In genomic region chr19:41904118-41904870, GRCh38 we compare ENCODE assay signal across 1 cellular context.
A peak's percentile ranks its signal among the peaks of the same experiment; 100 is the strongest.
TF ChIP-seq lines count a peak whose summit lies in the region.

No MANE protein-coding gene starts in this region.

TF ChIP-seq in HepG2, 621 proteins besides CTCF, POLR2A, EP300 and RAD21 (continued from another document and continues in another):
- no peak for TF ChIP-seq ZNF101 (CRISPR knock-in tag; IDR thresholded peaks at IDR 0.05; ENCODE audit: borderline replicate concordance, low read depth)
- no peak for TF ChIP-seq RELA (CRISPR knock-in tag; IDR thresholded peaks at IDR 0.05)
- no peak for TF ChIP-seq ZNF790 (CRISPR knock-in tag; IDR thresholded peaks at IDR 0.05; ENCODE audit: borderline replicate concordance)
- TF ChIP-seq BATF2 (CRISPR knock-in tag; IDR thresholded peaks at IDR 0.05), result no peak
- TF ChIP-seq ZNF747 (CRISPR knock-in tag; IDR thresholded peaks at IDR 0.05; ENCODE audit: borderline replicate concordance), result no peak
- no peak for TF ChIP-seq ZNF234 (CRISPR knock-in tag; conservative IDR thresholded peaks at IDR 0.05)
- no peak for TF ChIP-seq ASH2L (IDR thresholded peaks at IDR 0.05; ENCODE audit: insufficient read length, low read depth, low read length)
- TF ChIP-seq HCFC1 (IDR thresholded peaks at IDR 0.05; ENCODE audit: low read depth, low read length), result no peak
- TF ChIP-seq, protein P1, sequence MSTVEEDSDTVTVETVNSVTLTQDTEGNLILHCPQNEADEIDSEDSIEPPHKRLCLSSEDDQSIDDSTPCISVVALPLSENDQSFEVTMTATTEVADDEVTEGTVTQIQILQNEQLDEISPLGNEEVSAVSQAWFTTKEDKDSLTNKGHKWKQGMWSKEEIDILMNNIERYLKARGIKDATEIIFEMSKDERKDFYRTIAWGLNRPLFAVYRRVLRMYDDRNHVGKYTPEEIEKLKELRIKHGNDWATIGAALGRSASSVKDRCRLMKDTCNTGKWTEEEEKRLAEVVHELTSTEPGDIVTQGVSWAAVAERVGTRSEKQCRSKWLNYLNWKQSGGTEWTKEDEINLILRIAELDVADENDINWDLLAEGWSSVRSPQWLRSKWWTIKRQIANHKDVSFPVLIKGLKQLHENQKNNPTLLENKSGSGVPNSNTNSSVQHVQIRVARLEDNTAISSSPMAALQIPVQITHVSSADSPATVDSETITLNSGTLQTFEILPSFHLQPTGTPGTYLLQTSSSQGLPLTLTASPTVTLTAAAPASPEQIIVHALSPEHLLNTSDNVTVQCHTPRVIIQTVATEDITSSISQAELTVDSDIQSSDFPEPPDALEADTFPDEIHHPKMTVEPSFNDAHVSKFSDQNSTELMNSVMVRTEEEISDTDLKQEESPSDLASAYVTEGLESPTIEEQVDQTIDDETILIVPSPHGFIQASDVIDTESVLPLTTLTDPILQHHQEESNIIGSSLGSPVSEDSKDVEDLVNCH (CRISPR knock-in tag; IDR thresholded peaks at IDR 0.05), result no peak
- no peak for TF ChIP-seq SCMH1 (CRISPR knock-in tag; IDR thresholded peaks at IDR 0.05; ENCODE audit: borderline replicate concordance)
- TF ChIP-seq, protein P2, sequence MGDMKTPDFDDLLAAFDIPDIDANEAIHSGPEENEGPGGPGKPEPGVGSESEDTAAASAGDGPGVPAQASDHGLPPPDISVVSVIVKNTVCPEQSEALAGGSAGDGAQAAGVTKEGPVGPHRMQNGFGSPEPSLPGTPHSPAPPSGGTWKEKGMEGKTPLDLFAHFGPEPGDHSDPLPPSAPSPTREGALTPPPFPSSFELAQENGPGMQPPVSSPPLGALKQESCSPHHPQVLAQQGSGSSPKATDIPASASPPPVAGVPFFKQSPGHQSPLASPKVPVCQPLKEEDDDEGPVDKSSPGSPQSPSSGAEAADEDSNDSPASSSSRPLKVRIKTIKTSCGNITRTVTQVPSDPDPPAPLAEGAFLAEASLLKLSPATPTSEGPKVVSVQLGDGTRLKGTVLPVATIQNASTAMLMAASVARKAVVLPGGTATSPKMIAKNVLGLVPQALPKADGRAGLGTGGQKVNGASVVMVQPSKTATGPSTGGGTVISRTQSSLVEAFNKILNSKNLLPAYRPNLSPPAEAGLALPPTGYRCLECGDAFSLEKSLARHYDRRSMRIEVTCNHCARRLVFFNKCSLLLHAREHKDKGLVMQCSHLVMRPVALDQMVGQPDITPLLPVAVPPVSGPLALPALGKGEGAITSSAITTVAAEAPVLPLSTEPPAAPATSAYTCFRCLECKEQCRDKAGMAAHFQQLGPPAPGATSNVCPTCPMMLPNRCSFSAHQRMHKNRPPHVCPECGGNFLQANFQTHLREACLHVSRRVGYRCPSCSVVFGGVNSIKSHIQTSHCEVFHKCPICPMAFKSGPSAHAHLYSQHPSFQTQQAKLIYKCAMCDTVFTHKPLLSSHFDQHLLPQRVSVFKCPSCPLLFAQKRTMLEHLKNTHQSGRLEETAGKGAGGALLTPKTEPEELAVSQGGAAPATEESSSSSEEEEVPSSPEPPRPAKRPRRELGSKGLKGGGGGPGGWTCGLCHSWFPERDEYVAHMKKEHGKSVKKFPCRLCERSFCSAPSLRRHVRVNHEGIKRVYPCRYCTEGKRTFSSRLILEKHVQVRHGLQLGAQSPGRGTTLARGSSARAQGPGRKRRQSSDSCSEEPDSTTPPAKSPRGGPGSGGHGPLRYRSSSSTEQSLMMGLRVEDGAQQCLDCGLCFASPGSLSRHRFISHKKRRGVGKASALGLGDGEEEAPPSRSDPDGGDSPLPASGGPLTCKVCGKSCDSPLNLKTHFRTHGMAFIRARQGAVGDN (CRISPR knock-in tag; IDR thresholded peaks at IDR 0.05), result peak; percentile 63
- TF ChIP-seq KAT2B (IDR thresholded peaks at IDR 0.05; ENCODE audit: borderline replicate concordance, low read depth, low read length), result no peak
- TF ChIP-seq KLF6 (CRISPR knock-in tag; IDR thresholded peaks at IDR 0.05), result 0 out of 2 replicates have a peak, but pooled peaks have one; percentile 34
- TF ChIP-seq, protein P3, sequence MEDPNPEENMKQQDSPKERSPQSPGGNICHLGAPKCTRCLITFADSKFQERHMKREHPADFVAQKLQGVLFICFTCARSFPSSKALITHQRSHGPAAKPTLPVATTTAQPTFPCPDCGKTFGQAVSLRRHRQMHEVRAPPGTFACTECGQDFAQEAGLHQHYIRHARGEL (CRISPR knock-in tag; IDR thresholded peaks at IDR 0.05), result no peak
- peak; percentile 87 for TF ChIP-seq HMG20B (CRISPR knock-in tag; conservative IDR thresholded peaks at IDR 0.05)
- TF ChIP-seq SP4 (CRISPR knock-in tag; IDR thresholded peaks at IDR 0.05), result no peak
- TF ChIP-seq ZBTB3 (CRISPR knock-in tag; IDR thresholded peaks at IDR 0.05; ENCODE audit: borderline replicate concordance, low read depth), result no peak; the same call in 1 of the 2 replicates
- no peak for TF ChIP-seq PBX3 (CRISPR knock-in tag; IDR thresholded peaks at IDR 0.05; ENCODE audit: borderline replicate concordance)
- no peak for TF ChIP-seq ZNF800 (CRISPR knock-in tag; IDR thresholded peaks at IDR 0.05)
- no peak for TF ChIP-seq ZSCAN22 (CRISPR knock-in tag; IDR thresholded peaks at IDR 0.05)
- no peak for TF ChIP-seq ZMYM3 (CRISPR knock-in tag; IDR thresholded peaks at IDR 0.05)
- no peak for TF ChIP-seq EEA1 (CRISPR knock-in tag; IDR thresholded peaks at IDR 0.05; ENCODE audit: borderline replicate concordance)
- TF ChIP-seq RXRA (CRISPR knock-in tag; IDR thresholded peaks at IDR 0.05), result no peak; the same call in 1 of the 2 replicates
- TF ChIP-seq ZNF12 (CRISPR knock-in tag; IDR thresholded peaks at IDR 0.05), result no peak; the same call in 1 of the 2 replicates
- no peak for TF ChIP-seq ZNF549 (CRISPR knock-in tag; IDR thresholded peaks at IDR 0.05)
- no peak for TF ChIP-seq RNF2 (conservative IDR thresholded peaks at IDR 0.05; ENCODE audit: low read depth)
- no peak for TF ChIP-seq NFE2 (CRISPR knock-in tag; IDR thresholded peaks at IDR 0.05)
- TF ChIP-seq IRX3 (CRISPR knock-in tag; IDR thresholded peaks at IDR 0.05; ENCODE audit: borderline replicate concordance, low read depth), result no peak
- TF ChIP-seq GPBP1L1 (CRISPR knock-in tag; IDR thresholded peaks at IDR 0.05), result no peak
- no peak for TF ChIP-seq E2F2 (CRISPR knock-in tag; IDR thresholded peaks at IDR 0.05; ENCODE audit: borderline replicate concordance)
- TF ChIP-seq, protein P4, sequence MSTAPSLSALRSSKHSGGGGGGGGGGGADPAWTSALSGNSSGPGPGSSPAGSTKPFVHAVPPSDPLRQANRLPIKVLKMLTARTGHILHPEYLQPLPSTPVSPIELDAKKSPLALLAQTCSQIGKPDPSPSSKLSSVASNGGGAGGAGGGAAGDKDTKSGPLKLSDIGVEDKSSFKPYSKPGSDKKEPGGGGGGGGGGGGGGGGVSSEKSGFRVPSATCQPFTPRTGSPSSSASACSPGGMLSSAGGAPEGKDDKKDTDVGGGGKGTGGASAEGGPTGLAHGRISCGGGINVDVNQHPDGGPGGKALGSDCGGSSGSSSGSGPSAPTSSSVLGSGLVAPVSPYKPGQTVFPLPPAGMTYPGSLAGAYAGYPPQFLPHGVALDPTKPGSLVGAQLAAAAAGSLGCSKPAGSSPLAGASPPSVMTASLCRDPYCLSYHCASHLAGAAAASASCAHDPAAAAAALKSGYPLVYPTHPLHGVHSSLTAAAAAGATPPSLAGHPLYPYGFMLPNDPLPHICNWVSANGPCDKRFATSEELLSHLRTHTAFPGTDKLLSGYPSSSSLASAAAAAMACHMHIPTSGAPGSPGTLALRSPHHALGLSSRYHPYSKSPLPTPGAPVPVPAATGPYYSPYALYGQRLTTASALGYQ (CRISPR knock-in tag; IDR thresholded peaks at IDR 0.05), result peak; percentile 75
- 0 out of 2 replicates have a peak, but pooled peaks have one; percentile 24 for TF ChIP-seq SKIL (CRISPR knock-in tag; IDR thresholded peaks at IDR 0.05; ENCODE audit: borderline replicate concordance)
- TF ChIP-seq ZC3H4 (CRISPR knock-in tag; IDR thresholded peaks at IDR 0.05; ENCODE audit: borderline replicate concordance), result no peak
- TF ChIP-seq PHF8 (CRISPR knock-in tag; IDR thresholded peaks at IDR 0.05), result no peak
- TF ChIP-seq CBFB (CRISPR knock-in tag; IDR thresholded peaks at IDR 0.05), result no peak
- peak; percentile 98 for TF ChIP-seq MZF1 (CRISPR knock-in tag; IDR thresholded peaks at IDR 0.05; ENCODE audit: borderline replicate concordance)
- TF ChIP-seq ZNF337 (CRISPR knock-in tag; IDR thresholded peaks at IDR 0.05; ENCODE audit: borderline replicate concordance, low read depth), result no peak
- no peak for TF ChIP-seq ZNF784 (CRISPR knock-in tag; IDR thresholded peaks at IDR 0.05; ENCODE audit: borderline replicate concordance)
- no peak for TF ChIP-seq POLR2AphosphoS2 (IDR thresholded peaks at IDR 0.05; ENCODE audit: low read depth, low read length)
- no peak for TF ChIP-seq MBNL3 (CRISPR knock-in tag; conservative IDR thresholded peaks at IDR 0.05)
- TF ChIP-seq SALL2 (CRISPR knock-in tag; IDR thresholded peaks at IDR 0.05), result 0 out of 2 replicates have a peak, but pooled peaks have one; percentile 32
- TF ChIP-seq ZNF260 (CRISPR knock-in tag; IDR thresholded peaks at IDR 0.05; ENCODE audit: borderline replicate concordance, low read depth), result no peak
- TF ChIP-seq NONO (IDR thresholded peaks at IDR 0.05), result no peak
- TF ChIP-seq NONO (CRISPR knock-in tag; conservative IDR thresholded peaks at IDR 0.05), result peak; percentile 40; the same call in 1 of the 2 replicates
- no peak for TF ChIP-seq ZNF652 (CRISPR knock-in tag; IDR thresholded peaks at IDR 0.05; ENCODE audit: borderline replicate concordance, low read depth)
- TF ChIP-seq ZNF577 (CRISPR knock-in tag; IDR thresholded peaks at IDR 0.05; ENCODE audit: borderline replicate concordance, low read depth), result no peak
